ENCODE assay signal across 39 cellular contexts in genomic region chr11:69150175-69150574, GRCh38. TPM values are rescaled to one million over a fixed set of nuclear protein-coding genes. Genes with fewer than 3 reads are reported as not detected.
"Had no signal": no experiment of that assay in that cellular context is flagged by ENCODE, and none has a peak within 500 bp of the region (broad histone marks: within the 10 kb centered on the region; RNA-seq: fewer than 3 reads in every experiment).

No MANE protein-coding gene starts in this region.

- H3K4me3 ChIP-seq: adrenal gland, ascending aorta, body of pancreas, breast epithelium, cardiac muscle cell had no signal

- H3K9me3 ChIP-seq: adrenal gland had no signal

- H3K27ac Mint-ChIP-seq: activated naive CD4-positive, alpha-beta T cell treated with anti-CD3 and anti-CD28 coated beads for 36 hours; activated naive CD4-positive, alpha-beta T cell treated with anti-CD3 and anti-CD28 coated beads, Interleukin-2, amount 10 ng/mL, durations not matched to agents 7 days and 5 days; activated naive CD4-positive, alpha-beta T cell treated with anti-CD3 and anti-CD28 coated beads, Interleukin-2, amount 50 U/mL, for 24 hours; activated naive CD4-positive, alpha-beta T cell treated with anti-CD3 and anti-CD28 coated beads, Interleukin-2, amount 50 U/mL, for 72 hours; activated naive CD8-positive, alpha-beta T cell; activated naive CD8-positive, alpha-beta T cell treated with anti-CD3 and anti-CD28 coated beads for 36 hours; activated naive CD8-positive, alpha-beta T cell treated with anti-CD3 and anti-CD28 coated beads, Interleukin-2, amount 10 ng/mL, durations not matched to agents 7 days and 5 days; activated naive CD8-positive, alpha-beta T cell treated with anti-CD3 and anti-CD28 coated beads, Interleukin-2, amount 50 U/mL, for 24 hours; activated T-cell treated with anti-CD3 and anti-CD28 coated beads, Interleukin-2, amount 50 U/mL, for 24 hours; activated T-cell treated with anti-CD3 and anti-CD28 coated beads, Interleukin-2, amount 50 U/mL, for 72 hours; activated T-helper 1 cell treated with anti-CD3 and anti-CD28 coated beads, Interleukin-12 subunit alpha, Interleukin-12 subunit beta, Interleukin-2, Interleukin-4 antibody, amounts not matched to agents 30 ng/mL and 10 ng/mL and 1 ng/mL, durations not matched to agents 14 hours and 24 hours and 36 hours; activated T-helper 17 cell treated with anti-CD3 and anti-CD28 coated beads, Interleukin-2, amount 50 U/mL, for 72 hours; activated T-helper 2 cell treated with anti-CD3 and anti-CD28 coated beads, Interferon-gamma antibody, Interleukin-2, Interleukin-4, amounts not matched to agents 10 μg/mL and 5 μg/mL and 100 μg/mL, durations not matched to agents 14 hours and 24 hours and 36 hours; brain had no signal

- H3K27me3 Mint-ChIP-seq: activated naive CD4-positive, alpha-beta T cell treated with anti-CD3 and anti-CD28 coated beads, Interleukin-2, amount 10 ng/mL, durations not matched to agents 7 days and 5 days; activated naive CD4-positive, alpha-beta T cell treated with anti-CD3 and anti-CD28 coated beads, Interleukin-2, amount 50 U/mL, for 24 hours; activated naive CD8-positive, alpha-beta T cell; activated naive CD8-positive, alpha-beta T cell treated with anti-CD3 and anti-CD28 coated beads for 36 hours; activated naive CD8-positive, alpha-beta T cell treated with anti-CD3 and anti-CD28 coated beads, Interleukin-2, amount 10 ng/mL, durations not matched to agents 7 days and 5 days; activated naive CD8-positive, alpha-beta T cell treated with anti-CD3 and anti-CD28 coated beads, Interleukin-2, amount 50 U/mL, for 24 hours had no signal

- H3K27me3 ChIP-seq: adrenal gland, ascending aorta, body of pancreas, brain microvascular endothelial cell, breast epithelium, cardiac muscle cell had no signal

- DNase-seq: activated effector memory CD4-positive, alpha-beta T cell treated with anti-CD3 and anti-CD28 coated beads, Interleukin-2, amount 50 U/mL, for 16 hours; activated effector memory CD4-positive, alpha-beta T cell treated with Interleukin-2 at 50 U/mL for 16 hours; activated gamma-delta T cell; activated gamma-delta T cell treated with Interleukin-2 at 50 U/mL for 16 hours; activated naive CD4-positive, alpha-beta T cell; activated naive CD4-positive, alpha-beta T cell treated with anti-CD3 and anti-CD28 coated beads for 36 hours; activated naive CD4-positive, alpha-beta T cell treated with anti-CD3 and anti-CD28 coated beads, Interleukin-2, amount 10 ng/mL, durations not matched to agents 7 days and 5 days; activated naive CD4-positive, alpha-beta T cell treated with anti-CD3 and anti-CD28 coated beads, Interleukin-2, amount 50 U/mL, for 16 hours; activated naive CD4-positive, alpha-beta T cell treated with Interleukin-2 at 50 U/mL for 16 hours; activated naive CD8-positive, alpha-beta T cell treated with anti-CD3 and anti-CD28 coated beads for 36 hours; activated naive CD8-positive, alpha-beta T cell treated with anti-CD3 and anti-CD28 coated beads, Interleukin-2, amount 10 ng/mL, durations not matched to agents 7 days and 5 days; activated naive CD8-positive, alpha-beta T cell treated with anti-CD3 and anti-CD28 coated beads, Interleukin-2, amount 50 U/mL, for 24 hours; activated T-cell treated with anti-CD3 and anti-CD28 coated beads, Interleukin-2, amount 50 U/mL, for 24 hours; activated T-cell treated with anti-CD3 and anti-CD28 coated beads, Interleukin-2, amount 50 U/mL, for 4 hours; activated T-cell treated with anti-CD3 and anti-CD28 coated beads, Interleukin-2, amount 50 U/mL, for 48 hours; activated T-cell treated with anti-CD3 and anti-CD28 coated beads, Interleukin-2, amount 50 U/mL, for 72 hours; adrenal gland; amniotic stem cell; amygdala; anterior cingulate cortex; aorta; brain microvascular endothelial cell; caudate nucleus; central memory CD4-positive, alpha-beta T cell; cerebellar nuclear complex had no signal

- H3K36me3 ChIP-seq: adrenal gland, brain microvascular endothelial cell, breast epithelium, cardiac muscle cell had no signal

- FAIRE-seq: astrocyte, bronchial epithelial cell had no signal

- H3K36me3 Mint-ChIP-seq: activated naive CD4-positive, alpha-beta T cell treated with anti-CD3 and anti-CD28 coated beads, Interleukin-2, amount 10 ng/mL, durations not matched to agents 7 days and 5 days had no signal

- ATAC-seq: activated naive CD4-positive, alpha-beta T cell treated with anti-CD3 and anti-CD28 coated beads, Interleukin-2, amount 50 U/mL, for 72 hours; activated naive CD8-positive, alpha-beta T cell treated with anti-CD3 and anti-CD28 coated beads, Interleukin-2, amount 50 U/mL, for 24 hours; activated T-cell treated with anti-CD3 and anti-CD28 coated beads, Interleukin-2, amount 50 U/mL, for 4 hours; activated T-cell treated with anti-CD3 and anti-CD28 coated beads, Interleukin-2, amount 50 U/mL, for 72 hours; activated T-helper 17 cell treated with anti-CD3 and anti-CD28 coated beads, Interleukin-2, amount 50 U/mL, for 72 hours; body of pancreas had no signal

- H3K4me3 Mint-ChIP-seq: activated naive CD4-positive, alpha-beta T cell treated with anti-CD3 and anti-CD28 coated beads for 36 hours; activated naive CD4-positive, alpha-beta T cell treated with anti-CD3 and anti-CD28 coated beads, Interleukin-2, amount 10 ng/mL, durations not matched to agents 7 days and 5 days; activated naive CD4-positive, alpha-beta T cell treated with anti-CD3 and anti-CD28 coated beads, Interleukin-2, amount 50 U/mL, for 24 hours; activated naive CD8-positive, alpha-beta T cell; activated naive CD8-positive, alpha-beta T cell treated with anti-CD3 and anti-CD28 coated beads for 36 hours; activated naive CD8-positive, alpha-beta T cell treated with anti-CD3 and anti-CD28 coated beads, Interleukin-2, amount 10 ng/mL, durations not matched to agents 7 days and 5 days; activated naive CD8-positive, alpha-beta T cell treated with anti-CD3 and anti-CD28 coated beads, Interleukin-2, amount 50 U/mL, for 24 hours; activated T-cell treated with anti-CD3 and anti-CD28 coated beads, Interleukin-2, amount 50 U/mL, for 24 hours; activated T-cell treated with anti-CD3 and anti-CD28 coated beads, Interleukin-2, amount 50 U/mL, for 4 hours; activated T-cell treated with anti-CD3 and anti-CD28 coated beads, Interleukin-2, amount 50 U/mL, for 72 hours; activated T-helper 1 cell treated with anti-CD3 and anti-CD28 coated beads, Interleukin-12 subunit alpha, Interleukin-12 subunit beta, Interleukin-2, Interleukin-4 antibody, amounts not matched to agents 30 ng/mL and 10 ng/mL and 1 ng/mL, durations not matched to agents 14 hours and 24 hours and 36 hours; activated T-helper 17 cell treated with anti-CD3 and anti-CD28 coated beads, Interleukin-2, amount 50 U/mL, for 72 hours; brain; central memory CD8-positive, alpha-beta T cell had no signal

- H3K4me1 ChIP-seq: adrenal gland, ascending aorta, breast epithelium had no signal

- H3K27ac ChIP-seq: adrenal gland, ascending aorta, body of pancreas, brain microvascular endothelial cell, breast epithelium, cardiac muscle cell had no signal

- H3K4me1 Mint-ChIP-seq: activated naive CD4-positive, alpha-beta T cell treated with anti-CD3 and anti-CD28 coated beads, Interleukin-2, amount 10 ng/mL, durations not matched to agents 7 days and 5 days; activated naive CD4-positive, alpha-beta T cell treated with anti-CD3 and anti-CD28 coated beads, Interleukin-2, amount 50 U/mL, for 24 hours; activated T-helper 17 cell treated with anti-CD3 and anti-CD28 coated beads, Interleukin-2, amount 50 U/mL, for 72 hours; central memory CD8-positive, alpha-beta T cell had no signal

RNA-seq across cellular contexts. Expression of gene SMIM38, which starts 5.6 kb away (rescaled TPM):
- total RNA-seq: astrocyte had no signal
